13 cellular contexts compared by ENCODE assay signal in genomic region chr4:156962551-156962974, GRCh38. TPM values are rescaled to one million over a fixed set of nuclear protein-coding genes. Genes with fewer than 3 reads are reported as not detected.
DNase-seq lines count a peak whose midpoint lies in the region; ATAC-seq and TF ChIP-seq lines count a peak whose summit lies in the region.
"Had no signal": no experiment of that assay in that cellular context is flagged by ENCODE, and none has a peak within 500 bp of the region (broad histone marks: within the 10 kb centered on the region; RNA-seq: fewer than 3 reads in every experiment).

No MANE protein-coding gene starts in this region.

- no peak for TF ChIP-seq POLR2A in vagina (IDR thresholded peaks at IDR 0.05)

- no peak overlapping the region for H3K9ac ChIP-seq in adipocyte (ENCODE audit: low read length)

- H3K4me3 Mint-ChIP-seq in natural killer cell treated with Interleukin-12 subunit alpha and Interleukin-12 subunit beta and Interleukin-15 and Interleukin-18, amount 100 ng/mL, for 72 hours: no peak overlapping the region
- H3K4me3 Mint-ChIP-seq: memory B cell had no signal

- H3K36me3 ChIP-seq in adipocyte (ENCODE audit: control insufficient read depth, insufficient read depth, low read length, severe bottlenecking) (no peaks in the 10 kb centered on the region), psoas muscle (ENCODE audit: insufficient read depth in 1 of 2, low read depth in 1 of 2) (no peaks in the 10 kb centered on the region), vagina (no peaks in the 10 kb centered on the region)

- H3K27ac Mint-ChIP-seq in natural killer cell treated with Interleukin-12 subunit alpha and Interleukin-12 subunit beta and Interleukin-15 and Interleukin-18, amount 100 ng/mL, for 72 hours: no peak overlapping the region
- H3K27ac Mint-ChIP-seq: memory B cell had no signal

- H3K4me1 Mint-ChIP-seq in natural killer cell treated with Interleukin-12 subunit alpha and Interleukin-12 subunit beta and Interleukin-15 and Interleukin-18, amount 100 ng/mL, for 72 hours (ENCODE audit: low read depth in 2 of 2): no peaks in the 10 kb centered on the region
- H3K4me1 Mint-ChIP-seq: memory B cell had no signal

- peak; percentile 61 to 80 (median 70) for ATAC-seq in psoas muscle
- ATAC-seq in natural killer cell treated with Interleukin-12 subunit alpha and Interleukin-12 subunit beta and Interleukin-15 and Interleukin-18, amount 100 ng/mL, for 72 hours: no peak
- no peak for ATAC-seq in HG02642 (IDR thresholded peaks at IDR 0.05; ENCODE audit: poor library complexity, unreplicated experiment)

- peaks cover 25% of the 10 kb centered on the region for H3K4me1 ChIP-seq in adipocyte (ENCODE audit: control insufficient read depth, insufficient read depth, low read length)
- H3K4me1 ChIP-seq in psoas muscle: peaks cover 27% of the 10 kb centered on the region
- H3K4me1 ChIP-seq in vagina: peaks cover 41% of the 10 kb centered on the region
- H3K4me1 ChIP-seq: Caco-2 had no signal

- H3K27me3 Mint-ChIP-seq in natural killer cell treated with Interleukin-12 subunit alpha and Interleukin-12 subunit beta and Interleukin-15 and Interleukin-18, amount 100 ng/mL, for 72 hours: no peaks in the 10 kb centered on the region
- H3K27me3 Mint-ChIP-seq: memory B cell had no signal

- 42 to 46% (median 42%) methylated on average over 3 of the region's 3 CpGs for WGBS in psoas muscle, 3 donors

- no peaks in the 10 kb centered on the region for H3K36me3 Mint-ChIP-seq in natural killer cell treated with Interleukin-12 subunit alpha and Interleukin-12 subunit beta and Interleukin-15 and Interleukin-18, amount 100 ng/mL, for 72 hours
- H3K36me3 Mint-ChIP-seq: memory B cell had no signal

- H3K27ac ChIP-seq in psoas muscle (no peak overlapping the region), vagina (no peak overlapping the region)
- H3K27ac ChIP-seq: HL-60 had no signal

- intact Hi-C loops in psoas muscle (cut with DNase I) (no loop called here), vagina (cut with DNase I) (no loop called here)

- H3K27me3 ChIP-seq in adipocyte (replicated peaks; ENCODE audit: control insufficient read depth, insufficient read depth, low read length): no peaks in the 10 kb centered on the region
- no peaks in the 10 kb centered on the region for H3K27me3 ChIP-seq in psoas muscle (ENCODE audit: insufficient read depth in 3 of 3, low read length in 2 of 3)
- H3K27me3 ChIP-seq in vagina: no peaks in the 10 kb centered on the region

- H3K9me3 ChIP-seq in adipocyte (ENCODE audit: control insufficient read depth, low read length) (no peaks in the 10 kb centered on the region), psoas muscle (no peaks in the 10 kb centered on the region), vagina (no peaks in the 10 kb centered on the region)
- H3K9me3 ChIP-seq: Caco-2 had no signal

- H3K9me3 Mint-ChIP-seq in natural killer cell treated with Interleukin-12 subunit alpha and Interleukin-12 subunit beta and Interleukin-15 and Interleukin-18, amount 100 ng/mL, for 72 hours: peaks cover 4% of the 10 kb centered on the region

- DNase-seq in GM03348 (ENCODE audit: low spot score) (peak; percentile 55), adipocyte (ENCODE audit: low read depth) (peak; percentile 71), glomerular visceral epithelial cell (ENCODE audit: extremely low spot score) (peak; percentile 76), psoas muscle (no peak), vagina (ENCODE audit: extremely low spot score in 2 of 2) (no peak)
- no peak for DNase-seq in natural killer cell treated with Interleukin-12 subunit alpha and Interleukin-12 subunit beta and Interleukin-15 and Interleukin-18, amount 100 ng/mL, for 72 hours (ENCODE audit: low spot score)
- DNase-seq in activated CD4-positive, alpha-beta T cell treated with anti-CD3 and anti-CD28 coated beads for 4 hours: no peak
- DNase-seq: activated gamma-delta T cell, Caco-2, NCI-H1436 had no signal

- H3K4me3 ChIP-seq in adipocyte (ENCODE audit: low read length) (no peak overlapping the region), psoas muscle (no peak overlapping the region), vagina (no peak overlapping the region)

- TF ChIP-seq CTCF in psoas muscle (IDR thresholded peaks at IDR 0.05): no peak
- TF ChIP-seq CTCF in vagina (IDR thresholded peaks at IDR 0.05): no peak

RNA-seq across cellular contexts. Expression of gene PDGFC, which starts 9.0 kb away (rescaled TPM):
- total RNA-seq in psoas muscle: 10 to 100 TPM in 1 of 4 donors, 1 to 10 TPM in 3; 4.2 to 19.8 (median 6.7) TPM
- 1 to 10 TPM; 2.2 to 6.3 (median 2.5) TPM for polyA plus RNA-seq in psoas muscle
- total RNA-seq in natural killer cell treated with Interleukin-12 subunit alpha and Interleukin-12 subunit beta and Interleukin-15 and Interleukin-18, amount 100 ng/mL, for 72 hours: not detected
- 19.4 TPM for total RNA-seq in vagina

Comparison
In these comparisons a context has a peak if more than half of its experiments do, and no peak if none do; other contexts are left out.
1. DNase-seq: peak in GM03348 (single experiment), adipocyte (single experiment) and glomerular visceral epithelial cell (single experiment); none in psoas muscle (0 of 2), natural killer cell treated with Interleukin-12 subunit alpha and Interleukin-12 subunit beta and Interleukin-15 and Interleukin-18, amount 100 ng/mL, for 72 hours (single experiment), vagina (0 of 2) and activated CD4-positive, alpha-beta T cell treated with anti-CD3 and anti-CD28 coated beads for 4 hours (0 of 2).
2. ATAC-seq: peak in psoas muscle (4 of 4); none in natural killer cell treated with Interleukin-12 subunit alpha and Interleukin-12 subunit beta and Interleukin-15 and Interleukin-18, amount 100 ng/mL, for 72 hours (0 of 2) and HG02642 (single experiment).
3. RNA of gene PDGFC, which starts 9.0 kb away (total RNA-seq): 19.4 TPM in vagina (single experiment) and 4.2 to 19.8 TPM in psoas muscle; not detected in natural killer cell treated with Interleukin-12 subunit alpha and Interleukin-12 subunit beta and Interleukin-15 and Interleukin-18, amount 100 ng/mL, for 72 hours; every median in the first group is over 4 times any median in the second.